Comparison of ENCODE assay signal across 28 cellular contexts in the genomic region with DNA sequence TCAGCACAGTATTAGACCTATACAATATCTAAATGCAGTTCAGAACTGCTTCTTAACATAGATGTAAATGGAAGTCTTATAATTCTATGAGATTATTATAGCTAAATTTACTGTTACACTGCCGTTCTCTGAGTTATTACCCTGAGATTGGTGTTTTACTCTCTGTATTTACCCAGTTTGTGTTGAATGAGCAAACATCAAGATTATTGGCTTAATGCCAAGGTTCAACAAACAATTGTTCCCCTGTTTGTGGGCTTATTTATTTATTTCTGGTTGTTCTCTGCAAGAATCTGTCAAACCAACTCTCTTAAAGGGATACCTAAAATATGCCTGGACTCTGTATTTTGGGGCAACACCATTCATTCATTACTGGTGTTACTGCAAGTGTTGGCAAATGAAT. TPM values are rescaled to one million over a fixed set of nuclear protein-coding genes. Genes with fewer than 3 reads are reported as not detected.
DNase-seq lines count a peak whose midpoint lies in the region; ATAC-seq and TF ChIP-seq lines count a peak whose summit lies in the region.
"Had no signal": no experiment of that assay in that cellular context is flagged by ENCODE, and none has a peak within 500 bp of the region (broad histone marks: within the 10 kb centered on the region; RNA-seq: fewer than 3 reads in every experiment).

No MANE protein-coding gene starts in this region.

- no peak for TF ChIP-seq POLR2A in breast epithelium (IDR thresholded peaks at IDR 0.05)

- H3K27ac Mint-ChIP-seq in stimulated activated naive B cell treated with anti-CD40 and anti-IgM and Interleukin-4, amounts not matched to agents 10 μg/mL and 1 μg/mL and 100 μg/mL, for 72 hours: no peak overlapping the region
- H3K27ac Mint-ChIP-seq: activated CD8-positive, alpha-beta memory T cell treated with anti-CD3 and anti-CD28 coated beads, Interleukin-2, amount 10 ng/mL, durations not matched to agents 7 days and 5 days; activated naive CD4-positive, alpha-beta T cell treated with anti-CD3 and anti-CD28 coated beads, Interleukin-2, amount 50 U/mL, for 72 hours; CD14-positive monocyte; HFFc6; naive thymus-derived CD8-positive, alpha-beta T cell had no signal

- H3K27ac ChIP-seq in cingulate gyrus (ENCODE audit: low read depth, low read length) (peak overlapping the region; percentile 78), breast epithelium (peak overlapping the region in 1 of 2 donors; percentile 6)
- H3K27ac ChIP-seq: brain microvascular endothelial cell, ovary, transverse colon had no signal

- H3K4me3 ChIP-seq in breast epithelium: no peak overlapping the region
- H3K4me3 ChIP-seq: ovary, transverse colon had no signal

- peaks cover 20 to 27% of the 10 kb centered on the region in 2 donors for H3K27me3 Mint-ChIP-seq in stimulated activated naive B cell treated with anti-CD40 and anti-IgM and Interleukin-4, amounts not matched to agents 10 μg/mL and 1 μg/mL and 100 μg/mL, for 72 hours

- peak; percentile 61 for DNase-seq in DMS53 (lab: John Stamatoyannopoulos, UW)
- peak; percentile 25 for DNase-seq in NCI-H2029 treated with DMSO at 0.1 percent for 48 hours (lab: John Stamatoyannopoulos, UW)
- DNase-seq in middle frontal gyrus (ENCODE audit: extremely low spot score, low spot score): peak; percentile 49
- DNase-seq in breast epithelium (ENCODE audit: low spot score in 2 of 2): no peak
- no peak for DNase-seq in stimulated activated naive CD4-positive, alpha-beta T cell treated with Interleukin-2 at 50 U/mL for 16 hours (lab: John Stamatoyannopoulos, UW)
- DNase-seq in stimulated activated naive B cell treated with anti-CD40 and anti-IgM and Interleukin-4, amounts not matched to agents 10 μg/mL and 1 μg/mL and 100 μg/mL, for 72 hours: no peak
- DNase-seq: activated CD4-positive, alpha-beta T cell treated with anti-CD3 and anti-CD28 coated beads for 4 hours; activated CD8-positive, alpha-beta memory T cell treated with anti-CD3 and anti-CD28 coated beads, Interleukin-2, amount 10 ng/mL, durations not matched to agents 7 days and 5 days; brain microvascular endothelial cell; cortex of kidney; GF-D8; HFFc6; mammary epithelial cell; naive thymus-derived CD8-positive, alpha-beta T cell; NCI-H146; NCI-H510A; ovary; stimulated activated CD4-positive, alpha-beta T cell treated with anti-CD3 and anti-CD28 coated beads, Interleukin-1b, Interleukin-23, amount 100 ng/mL, for 48 hours; stimulated activated naive CD4-positive, alpha-beta T cell; SW 1271; transverse colon had no signal

- no peak for TF ChIP-seq CTCF in breast epithelium (IDR thresholded peaks at IDR 0.05)

- no peaks in the 10 kb centered on the region for H3K36me3 ChIP-seq in breast epithelium
- H3K36me3 ChIP-seq: brain microvascular endothelial cell, ovary, transverse colon had no signal

- H3K9me3 Mint-ChIP-seq in stimulated activated naive B cell treated with anti-CD40 and anti-IgM and Interleukin-4, amounts not matched to agents 10 μg/mL and 1 μg/mL and 100 μg/mL, for 72 hours: no peaks in the 10 kb centered on the region
- H3K9me3 Mint-ChIP-seq: HFFc6 had no signal

- no peak overlapping the region for H3K4me3 Mint-ChIP-seq in stimulated activated naive B cell treated with anti-CD40 and anti-IgM and Interleukin-4, amounts not matched to agents 10 μg/mL and 1 μg/mL and 100 μg/mL, for 72 hours
- H3K4me3 Mint-ChIP-seq: activated CD8-positive, alpha-beta memory T cell treated with anti-CD3 and anti-CD28 coated beads, Interleukin-2, amount 10 ng/mL, durations not matched to agents 7 days and 5 days; CD14-positive monocyte; HFFc6; naive thymus-derived CD8-positive, alpha-beta T cell had no signal

- no peak for ATAC-seq in HG03025 (IDR thresholded peaks at IDR 0.05; ENCODE audit: low FRiP score, unreplicated experiment)
- no peak for ATAC-seq in stimulated activated naive B cell treated with anti-CD40 and anti-IgM and Interleukin-4, amounts not matched to agents 10 μg/mL and 1 μg/mL and 100 μg/mL, for 72 hours (replicated peaks)
- ATAC-seq: activated CD8-positive, alpha-beta memory T cell treated with anti-CD3 and anti-CD28 coated beads, Interleukin-2, amount 10 ng/mL, durations not matched to agents 7 days and 5 days; activated naive CD4-positive, alpha-beta T cell treated with anti-CD3 and anti-CD28 coated beads, Interleukin-2, amount 50 U/mL, for 72 hours; naive thymus-derived CD8-positive, alpha-beta T cell had no signal

- H3K27me3 ChIP-seq in breast epithelium: no peaks in the 10 kb centered on the region
- H3K27me3 ChIP-seq: ovary, transverse colon had no signal

- no peaks in the 10 kb centered on the region for H3K36me3 Mint-ChIP-seq in stimulated activated naive B cell treated with anti-CD40 and anti-IgM and Interleukin-4, amounts not matched to agents 10 μg/mL and 1 μg/mL and 100 μg/mL, for 72 hours
- H3K36me3 Mint-ChIP-seq: activated CD8-positive, alpha-beta memory T cell treated with anti-CD3 and anti-CD28 coated beads, Interleukin-2, amount 10 ng/mL, durations not matched to agents 7 days and 5 days; CD14-positive monocyte; naive thymus-derived CD8-positive, alpha-beta T cell had no signal

- H3K4me1 Mint-ChIP-seq in stimulated activated naive B cell treated with anti-CD40 and anti-IgM and Interleukin-4, amounts not matched to agents 10 μg/mL and 1 μg/mL and 100 μg/mL, for 72 hours: peaks cover 4 to 9% of the 10 kb centered on the region in 2 donors
- H3K4me1 Mint-ChIP-seq: activated CD8-positive, alpha-beta memory T cell treated with anti-CD3 and anti-CD28 coated beads, Interleukin-2, amount 10 ng/mL, durations not matched to agents 7 days and 5 days had no signal

- peaks cover 0 to 4% of the 10 kb centered on the region in 2 donors for H3K4me1 ChIP-seq in breast epithelium

- no peaks in the 10 kb centered on the region for H3K9me3 ChIP-seq in breast epithelium
- H3K9me3 ChIP-seq: ovary, transverse colon had no signal

- intact Hi-C loops in breast epithelium (cut with DNase I; ENCODE audit: low total_unique reads): no loop called here

RNA-seq across cellular contexts. Expression of gene STMND1, which starts 5.2 kb away (rescaled TPM):
- 1 to 10 TPM in 1 of 3 donors, under 1 TPM in 1, not detected in 1; 0.98 to 2.5 TPM for total RNA-seq in breast epithelium
- total RNA-seq: activated CD8-positive, alpha-beta memory T cell treated with anti-CD3 and anti-CD28 coated beads, Interleukin-2, amount 10 ng/mL, durations not matched to agents 7 days and 5 days; endothelial cell of umbilical vein; kidney epithelial cell; M059J; mammary epithelial cell; naive thymus-derived CD8-positive, alpha-beta T cell had no signal

Comparison
In these comparisons a context has a peak if more than half of its experiments do, and no peak if none do; other contexts are left out.
1. DNase-seq: peak in DMS53 (single experiment), NCI-H2029 treated with DMSO at 0.1 percent for 48 hours (single experiment) and middle frontal gyrus (single experiment); none in breast epithelium (0 of 2), stimulated activated naive CD4-positive, alpha-beta T cell treated with Interleukin-2 at 50 U/mL for 16 hours (single experiment) and stimulated activated naive B cell treated with anti-CD40 and anti-IgM and Interleukin-4, amounts not matched to agents 10 μg/mL and 1 μg/mL and 100 μg/mL, for 72 hours (single experiment).